8 cellular contexts compared by ENCODE assay signal in genomic region chr3:53846134-53846850, GRCh38. TPM values are rescaled to one million over a fixed set of nuclear protein-coding genes. Genes with fewer than 3 reads are reported as not detected.
DNase-seq lines count a peak whose midpoint lies in the region; ATAC-seq, FAIRE-seq and TF ChIP-seq lines count a peak whose summit lies in the region.

Gene CHDH, minus strand, starts transcription at chr3:53846419. Its CDS starts 22,411 bp downstream, at chr3:53824008.
Gene IL17RB, plus strand, starts transcription at chr3:53846568. Its CDS starts 21 bp downstream, at chr3:53846589.

- no peaks in the 10 kb centered on the region for H3K9me3 ChIP-seq in OCI-LY1 (ENCODE audit: low read length)
- no peaks in the 10 kb centered on the region for H3K9me3 ChIP-seq in HepG2 (ENCODE audit: low read length)
- no peaks in the 10 kb centered on the region for H3K9me3 ChIP-seq in stomach smooth muscle (ENCODE audit: control insufficient read depth in 2 of 2, low read length in 2 of 2)

- TF ChIP-seq POLR2A in GM15510 (IDR thresholded peaks at IDR 0.05; ENCODE audit: borderline replicate concordance, extremely low read depth, insufficient read length): peak; percentile 48
- TF ChIP-seq POLR2A in HepG2 (IDR thresholded peaks at IDR 0.05; ENCODE audit: insufficient read depth in 1 of 2, low read depth in 2 of 2, low read length in 2 of 2): peak in 1 of 2 experiments; percentile 99; a peak in 2 of 4 replicates
- no peak for TF ChIP-seq POLR2A in H54 (IDR thresholded peaks at IDR 0.05; ENCODE audit: low read depth, low read length)

- in situ Hi-C loops in HepG2 (cut with HindIII; ENCODE audit: extremely low pct_ligation_motif_present, low pct_unique_long_range_greater_than_20kb): loop anchor here (5.0 kb wide), 1 partner anchor 36 kb away; the partner anchor contains the start of gene ACTR8

- H3K4me1 ChIP-seq in OCI-LY1 (ENCODE audit: insufficient read depth, low read length, severe bottlenecking) (peaks cover 22% of the 10 kb centered on the region), HepG2 (ENCODE audit: insufficient read depth, low read length) (peaks cover 56% of the 10 kb centered on the region), stomach smooth muscle (ENCODE audit: control insufficient read depth, insufficient read depth, low read length) (peaks cover 11% of the 10 kb centered on the region)

- H3K4me2 ChIP-seq in OCI-LY1 (ENCODE audit: low read length): peak within 1 kb of the TSS; percentile 83
- H3K4me2 ChIP-seq in HepG2 (ENCODE audit: low read depth, low read length): peak within 1 kb of the TSS; percentile 98

- POLR2A ChIA-PET in AG04449 (lab: Yijun Ruan, JAX) (no interaction called here), HepG2 (lab: Yijun Ruan, JAX) (interaction anchor here (1.1 to 6.5 kb wide), 8 partner anchors 8 to 80 kb away, joined by 3 to 156 read pairs (median 20); partner anchors contain the start of gene ACTR8)

- DNase-seq in AG04449 (ENCODE audit: low read depth, low spot score): no peak
- peak; percentile 77 for DNase-seq in HepG2 (ENCODE audit: low spot score)
- no peak for DNase-seq in H54 (ENCODE audit: insufficient read length, low spot score)

- H3K4me3 ChIP-seq in AG04449 (ENCODE audit: low read depth, low read length) (peak within 1 kb of the TSS; percentile 50), OCI-LY1 (ENCODE audit: low read depth, low read length, poor library complexity, severe bottlenecking) (peak within 1 kb of the TSS; percentile 59), HepG2 (replicated peaks in 1 of 3; ENCODE audit: insufficient read depth in 1 of 3, low read depth in 2 of 3, low read length in 3 of 3) (peak within 1 kb of the TSS; percentile 73 to 92 (median 77)), stomach smooth muscle (ENCODE audit: low read length in 2 of 2) (peak within 1 kb of the TSS; percentile 67 to 81)

- H4K20me1 ChIP-seq in OCI-LY1 (ENCODE audit: insufficient read depth, low read length) (no peaks in the 10 kb centered on the region), HepG2 (ENCODE audit: insufficient read depth, low read length) (peaks cover 7% of the 10 kb centered on the region)

- no peaks in the 10 kb centered on the region for H3K36me3 ChIP-seq in OCI-LY1 (ENCODE audit: insufficient read depth, low read length)
- H3K36me3 ChIP-seq in HepG2 (replicated peaks in 1 of 2; ENCODE audit: control insufficient read depth in 1 of 2, insufficient read depth in 2 of 2, low read length in 2 of 2): peaks cover 7 to 17% of the 10 kb centered on the region in 2 experiments; a peak in 4 of 5 replicates
- H3K36me3 ChIP-seq in stomach smooth muscle (ENCODE audit: control insufficient read depth in 2 of 2, insufficient read depth in 2 of 2, low read length in 2 of 2): no peaks in the 10 kb centered on the region

- CTCF ChIA-PET in AG04449 (lab: Yijun Ruan, JAX): interaction anchor here (1.2 to 2.0 kb wide), 3 partner anchors 14 to 136 kb away, joined by 3 to 4 read pairs (median 3); no protein-coding TSS in a partner anchor
- CTCF ChIA-PET in HepG2 (lab: Yijun Ruan, JAX; ENCODE audit: low intra/inter-chr PET ratio, low total read pairs): no interaction called here

- no peak for TF ChIP-seq CTCF in AG04449 (IDR thresholded peaks at IDR 0.05; ENCODE audit: insufficient read depth, low read length, missing control alignments)
- TF ChIP-seq CTCF in OCI-LY1 (IDR thresholded peaks at IDR 0.05; ENCODE audit: low read length): no peak
- TF ChIP-seq CTCF in HepG2 (CRISPR knock-in tag; IDR thresholded peaks at IDR 0.05): peak; percentile 63

- peak within 1 kb of the TSS; percentile 45; the same call in 1 of the 2 replicates for H3K9ac ChIP-seq in OCI-LY1 (ENCODE audit: low read length)
- H3K9ac ChIP-seq in HepG2 (ENCODE audit: insufficient read depth, low read depth, low read length): peak within 1 kb of the TSS; percentile 97
- H3K9ac ChIP-seq in stomach smooth muscle (ENCODE audit: low read length in 2 of 2): peak within 1 kb of the TSS; percentile 44 to 71

- no TSS peak for BruUV-seq in HepG2 (replicated peaks; lab: Mats Ljungman, UMichigan)

- no peaks in the 10 kb centered on the region for H3K9me2 ChIP-seq in OCI-LY1 (ENCODE audit: low read depth, low read length)

- TF ChIP-seq EP300 in HepG2 (IDR thresholded peaks at IDR 0.05; ENCODE audit: low read depth in 2 of 2, low read length in 2 of 2) (peak in 1 of 2 experiments; percentile 64; a peak in 2 of 4 replicates), HepG2 (CRISPR knock-in tag; IDR thresholded peaks at IDR 0.05; ENCODE audit: borderline replicate concordance) (no peak; the same call in 1 of the 2 replicates)

- ATAC-seq in HG02943 (IDR thresholded peaks at IDR 0.05; ENCODE audit: low read depth, unreplicated experiment) (peak; percentile 26), HepG2 (peak; percentile 75)

- H2AFZ ChIP-seq in OCI-LY1 (ENCODE audit: low read length): no peak within 1 kb of the TSS
- no peak within 1 kb of the TSS for H2AFZ ChIP-seq in HepG2 (ENCODE audit: low read length)

- 2% methylated on average over 19 of the region's 91 CpGs for WGBS in HepG2 (ENCODE audit: low lambda C conversion rate)

- H3F3A ChIP-seq in OCI-LY1 (ENCODE audit: insufficient read depth, low read length): no peaks in the 10 kb centered on the region

- peak; percentile 58 for TF ChIP-seq RAD21 in HepG2 (CRISPR knock-in tag; IDR thresholded peaks at IDR 0.05)

- intact Hi-C loops in HepG2 (cut with micrococcal nuclease; ENCODE audit: unreplicated experiment): no loop called here

- H3K27me3 ChIP-seq in OCI-LY1 (ENCODE audit: insufficient read depth, low read length): peaks cover 21% of the 10 kb centered on the region
- no peaks in the 10 kb centered on the region; a peak in 1 of 5 replicates for H3K27me3 ChIP-seq in HepG2 (ENCODE audit: control insufficient read depth in 1 of 2, insufficient read depth in 2 of 2, low read length in 2 of 2)
- H3K27me3 ChIP-seq in stomach smooth muscle (ENCODE audit: control insufficient read depth in 1 of 2, insufficient read depth in 2 of 2, low read length in 2 of 2): peaks cover 0 to 13% of the 10 kb centered on the region in 2 donors

- FAIRE-seq in HepG2 (lab: Jason Lieb, UNC) (no peak), H54 (lab: Jason Lieb, UNC) (no peak)

- H3K27ac ChIP-seq in OCI-LY1 (ENCODE audit: low read depth, low read length, poor library complexity, severe bottlenecking) (no peak within 1 kb of the TSS), cingulate gyrus (ENCODE audit: low read depth, low read length) (peak within 1 kb of the TSS; percentile 98), HepG2 (ENCODE audit: extremely low read length, insufficient read depth, low read length) (peak within 1 kb of the TSS; percentile 98), stomach smooth muscle (ENCODE audit: low read length) (no peak within 1 kb of the TSS)

- H3K79me2 ChIP-seq in OCI-LY1 (ENCODE audit: insufficient read depth, low read length): no peaks in the 10 kb centered on the region
- peaks cover 68% of the 10 kb centered on the region for H3K79me2 ChIP-seq in HepG2 (ENCODE audit: insufficient read depth, low read length)

RNA-seq across cellular contexts. Expression of gene CHDH, which starts in this region (rescaled TPM):
- 40.4 and 48.9 TPM in 2 replicates for total RNA-seq in HepG2 (2016; rRNA removed; fragmentation: Illumina TruSeq; extraction: Trizol)
- total RNA-seq in HepG2 (2016; cell fraction: cytosol; rRNA removed; fragmentation: Illumina TruSeq; extraction: Trizol; ENCODE audit: low read depth): 3.3 TPM in 2 replicates
- total RNA-seq in HepG2 (2016; cell fraction: insoluble cytoplasmic fraction; rRNA removed; fragmentation: Illumina TruSeq; extraction: Trizol): 41.6 and 47.1 TPM in 2 replicates
- 15.0 and 16.6 TPM in 2 replicates for total RNA-seq in HepG2 (2016; cell fraction: membrane; rRNA removed; fragmentation: Illumina TruSeq; extraction: Trizol)
- 41.0 and 44.5 TPM in 2 replicates for total RNA-seq in HepG2 (2016; cell fraction: nucleus; rRNA removed; fragmentation: Illumina TruSeq; extraction: Trizol)
- 28.1 and 42.9 TPM in 2 replicates for polyA plus RNA-seq in HepG2 (2011; rRNA removed)
- polyA plus RNA-seq in HepG2 (2011; cell fraction: cytosol; rRNA removed): 23.3 and 24.3 TPM in 2 replicates
- 209 and 246 TPM in 2 replicates for polyA plus RNA-seq in HepG2 (2011; cell fraction: nucleus; rRNA removed)
- 32.6 and 41.1 TPM in 2 replicates for polyA plus RNA-seq in HepG2 (2012)
- 2.2 and 2.9 TPM in 2 replicates for polyA plus RNA-seq in HepG2 (2016; cell fraction: cytosol; fragmentation: Illumina TruSeq; extraction: Trizol; ENCODE audit: low read depth)
- polyA plus RNA-seq in HepG2 (2016; cell fraction: insoluble cytoplasmic fraction; fragmentation: Illumina TruSeq; extraction: Trizol; ENCODE audit: low read depth): 31.8 and 33.2 TPM in 2 replicates
- polyA plus RNA-seq in HepG2 (2016; cell fraction: membrane; fragmentation: Illumina TruSeq; extraction: Trizol; ENCODE audit: low read depth): 7.0 and 8.2 TPM in 2 replicates
- 89.8 and 92.2 TPM in 2 replicates for polyA plus RNA-seq in HepG2 (2016; cell fraction: nucleus; fragmentation: Illumina TruSeq; extraction: Trizol; ENCODE audit: insufficient read depth, low read depth)
- polyA minus RNA-seq in HepG2 (2011; rRNA and poly(A)+ RNA removed; ENCODE audit: low replicate concordance): 3.1 and 28.1 TPM in 2 replicates
- 11.1 and 12.1 TPM in 2 replicates for polyA minus RNA-seq in HepG2 (2011; cell fraction: cytosol; rRNA and poly(A)+ RNA removed)
- polyA minus RNA-seq in HepG2 (2011; cell fraction: nucleus; rRNA and poly(A)+ RNA removed): 32.3 and 32.8 TPM in 2 replicates

RNA-seq across cellular contexts. Expression of gene IL17RB, which starts in this region (rescaled TPM):
- total RNA-seq in HepG2 (2016; rRNA removed; fragmentation: Illumina TruSeq; extraction: Trizol): 62.7 and 130 TPM in 2 replicates
- 21.4 and 25.8 TPM in 2 replicates for total RNA-seq in HepG2 (2016; cell fraction: cytosol; rRNA removed; fragmentation: Illumina TruSeq; extraction: Trizol; ENCODE audit: low read depth)
- total RNA-seq in HepG2 (2016; cell fraction: insoluble cytoplasmic fraction; rRNA removed; fragmentation: Illumina TruSeq; extraction: Trizol): 63.1 and 130 TPM in 2 replicates
- 31.0 and 36.3 TPM in 2 replicates for total RNA-seq in HepG2 (2016; cell fraction: membrane; rRNA removed; fragmentation: Illumina TruSeq; extraction: Trizol)
- 189 and 216 TPM in 2 replicates for total RNA-seq in HepG2 (2016; cell fraction: nucleus; rRNA removed; fragmentation: Illumina TruSeq; extraction: Trizol)
- polyA plus RNA-seq in HepG2 (2011; rRNA removed): 190 and 198 TPM in 2 replicates
- polyA plus RNA-seq in HepG2 (2011; cell fraction: cytosol; rRNA removed): 70.3 and 82.3 TPM in 2 replicates
- 671 and 683 TPM in 2 replicates for polyA plus RNA-seq in HepG2 (2011; cell fraction: nucleus; rRNA removed)
- 89.0 and 97.8 TPM in 2 replicates for polyA plus RNA-seq in HepG2 (2012)
- polyA plus RNA-seq in HepG2 (2016; cell fraction: cytosol; fragmentation: Illumina TruSeq; extraction: Trizol; ENCODE audit: low read depth): 14.5 and 16.0 TPM in 2 replicates
- 72.6 and 77.1 TPM in 2 replicates for polyA plus RNA-seq in HepG2 (2016; cell fraction: insoluble cytoplasmic fraction; fragmentation: Illumina TruSeq; extraction: Trizol; ENCODE audit: low read depth)
- polyA plus RNA-seq in HepG2 (2016; cell fraction: membrane; fragmentation: Illumina TruSeq; extraction: Trizol; ENCODE audit: low read depth): 22.5 and 23.7 TPM in 2 replicates
- 415 and 421 TPM in 2 replicates for polyA plus RNA-seq in HepG2 (2016; cell fraction: nucleus; fragmentation: Illumina TruSeq; extraction: Trizol; ENCODE audit: insufficient read depth, low read depth)
- polyA minus RNA-seq in HepG2 (2011; rRNA and poly(A)+ RNA removed; ENCODE audit: low replicate concordance): 9.5 and 43.2 TPM in 2 replicates
- 23.4 and 24.0 TPM in 2 replicates for polyA minus RNA-seq in HepG2 (2011; cell fraction: cytosol; rRNA and poly(A)+ RNA removed)
- 94.6 and 106 TPM in 2 replicates for polyA minus RNA-seq in HepG2 (2011; cell fraction: nucleus; rRNA and poly(A)+ RNA removed)

Comparison
In these comparisons a context has a peak if more than half of its experiments do, and no peak if none do; other contexts are left out.
1. H3K27ac ChIP-seq: peak in cingulate gyrus (single experiment) and HepG2 (single experiment); none in OCI-LY1 (single experiment) and stomach smooth muscle (single experiment).
2. H3K9ac ChIP-seq: peak in every context shown above with its lines; median percentile 97 in HepG2; 58 in stomach smooth muscle; 45 in OCI-LY1.
3. Peak in every context shown above with its lines, with median percentiles within 50 percentile points of each other: H3K4me3 ChIP-seq.